ENCODE assay signal across 17 cellular contexts in the genomic region with DNA sequence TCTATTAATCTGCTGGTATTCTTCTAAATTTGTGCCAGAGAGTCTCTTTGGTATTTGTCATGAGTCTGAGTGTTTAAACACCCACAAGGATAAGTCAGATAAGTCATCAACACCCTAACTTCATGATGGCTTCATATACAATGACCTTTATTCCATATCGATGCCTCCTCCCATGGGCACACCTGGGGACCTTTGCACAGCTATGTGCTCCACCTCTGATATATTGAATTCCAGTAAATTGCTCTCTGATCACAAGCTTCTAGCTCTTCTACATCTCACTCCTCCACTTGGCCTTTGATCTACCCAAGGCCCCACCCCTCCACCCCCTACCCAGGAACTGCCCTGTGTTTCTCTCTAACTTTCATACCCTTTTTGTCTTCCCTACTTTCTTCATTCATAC.
DNase-seq lines count a peak whose midpoint lies in the region; TF ChIP-seq lines count a peak whose summit lies in the region.
"Had no signal": no experiment of that assay in that cellular context is flagged by ENCODE, and none has a peak within 500 bp of the region (broad histone marks: within the 10 kb centered on the region; RNA-seq: fewer than 3 reads in every experiment).

No MANE protein-coding gene starts in this region.

- DNase-seq in LoVo (ENCODE audit: low spot score) (peak; percentile 83), ovary (no peak), GM10266 (ENCODE audit: extremely low spot score) (no peak)
- no peak for DNase-seq in stimulated activated CD4-positive, alpha-beta T cell treated with anti-CD3 and anti-CD28 coated beads, Interleukin-4, amount 100 ng/mL, for 24 hours
- no peak for DNase-seq in activated CD4-positive, alpha-beta T cell treated with anti-CD3 and anti-CD28 coated beads for 4 hours
- DNase-seq: 8988T; Calu3; CD4-positive, alpha-beta memory T cell; DMS79 treated with DMSO at 0.1 percent for 48 hours; GF-D8; GOT3; H7; HFFc6 had no signal

- no peak for TF ChIP-seq CTCF in ovary (IDR thresholded peaks at IDR 0.05)
- no peak for TF ChIP-seq CTCF in GM10266 (IDR thresholded peaks at IDR 0.05; ENCODE audit: control insufficient read depth, insufficient read depth, low read depth, missing control alignments)

- H3K9me3 ChIP-seq in duodenal mucosa (ENCODE audit: control insufficient read depth in 1 of 2, low read length in 2 of 2) (no peaks in the 10 kb centered on the region), mucosa of rectum (ENCODE audit: control insufficient read depth in 2 of 2, low read length in 2 of 2) (no peaks in the 10 kb centered on the region), ovary (no peaks in the 10 kb centered on the region)
- H3K9me3 ChIP-seq: BLaER1 had no signal

- intact Hi-C loops in ovary (cut with DNase I) = no loop called here

- WGBS in ovary, 3 donors = 96 to 100% (median 96%) methylated on average over 1 of the region's 1 CpG

- peaks cover 13 to 21% of the 10 kb centered on the region in 2 donors for H3K4me1 ChIP-seq in duodenal mucosa (ENCODE audit: control insufficient read depth in 1 of 2, insufficient read depth in 2 of 2, low read length in 2 of 2)
- H3K4me1 ChIP-seq in mucosa of rectum (ENCODE audit: control insufficient read depth in 2 of 2, insufficient read depth in 2 of 2, low read length in 2 of 2) = peaks cover 10 to 23% of the 10 kb centered on the region in 2 donors
- H3K4me1 ChIP-seq in ovary (ENCODE audit: insufficient read depth) = no peaks in the 10 kb centered on the region
- H3K4me1 ChIP-seq: BLaER1 had no signal

- no peak for TF ChIP-seq POLR2A in ovary (IDR thresholded peaks at IDR 0.05)

- no peaks in the 10 kb centered on the region for H3K36me3 ChIP-seq in duodenal mucosa (ENCODE audit: control insufficient read depth in 1 of 2, insufficient read depth in 2 of 2, low read length in 2 of 2)
- no peaks in the 10 kb centered on the region for H3K36me3 ChIP-seq in mucosa of rectum (ENCODE audit: control insufficient read depth in 2 of 2, insufficient read depth in 2 of 2, low read length in 2 of 2)
- no peaks in the 10 kb centered on the region for H3K36me3 ChIP-seq in ovary
- H3K36me3 ChIP-seq: BLaER1 had no signal

- no peak for TF ChIP-seq EP300 in ovary (IDR thresholded peaks at IDR 0.05)

- H3K4me3 ChIP-seq in duodenal mucosa (ENCODE audit: low read depth in 1 of 2, low read length in 2 of 2) (no peak overlapping the region), mucosa of rectum (ENCODE audit: low read length in 2 of 2) (no peak overlapping the region), ovary (no peak overlapping the region)
- H3K4me3 ChIP-seq: BLaER1, GM12878 had no signal

- H3K9ac ChIP-seq in duodenal mucosa (ENCODE audit: low read depth in 1 of 2, low read length in 2 of 2) = no peak overlapping the region
- H3K9ac ChIP-seq in mucosa of rectum (ENCODE audit: low read depth in 1 of 2, low read length in 2 of 2) = no peak overlapping the region
- H3K9ac ChIP-seq: BLaER1 had no signal

- H3K27me3 ChIP-seq in duodenal mucosa (ENCODE audit: control insufficient read depth in 1 of 2, insufficient read depth in 2 of 2, low read length in 2 of 2) = no peaks in the 10 kb centered on the region
- H3K27me3 ChIP-seq in mucosa of rectum (ENCODE audit: control insufficient read depth in 2 of 2, insufficient read depth in 2 of 2, low read length in 2 of 2) = no peaks in the 10 kb centered on the region
- no peaks in the 10 kb centered on the region for H3K27me3 ChIP-seq in ovary
- H3K27me3 ChIP-seq: BLaER1 had no signal

- H3K27ac ChIP-seq in duodenal mucosa (ENCODE audit: low read depth, low read length) (peak overlapping the region; percentile 54), mucosa of rectum (ENCODE audit: low read depth in 2 of 2, low read length in 2 of 2) (peak overlapping the region; percentile 80 to 89), ovary (no peak overlapping the region)
- H3K27ac ChIP-seq: BLaER1 had no signal

Comparison
In these comparisons a context has a peak if more than half of its experiments do, and no peak if none do; other contexts are left out.
1. H3K27ac ChIP-seq: peak in duodenal mucosa (single experiment) and mucosa of rectum (2 of 2); none in ovary (0 of 2).